8 cellular contexts compared by ENCODE assay signal in the genomic region with DNA sequence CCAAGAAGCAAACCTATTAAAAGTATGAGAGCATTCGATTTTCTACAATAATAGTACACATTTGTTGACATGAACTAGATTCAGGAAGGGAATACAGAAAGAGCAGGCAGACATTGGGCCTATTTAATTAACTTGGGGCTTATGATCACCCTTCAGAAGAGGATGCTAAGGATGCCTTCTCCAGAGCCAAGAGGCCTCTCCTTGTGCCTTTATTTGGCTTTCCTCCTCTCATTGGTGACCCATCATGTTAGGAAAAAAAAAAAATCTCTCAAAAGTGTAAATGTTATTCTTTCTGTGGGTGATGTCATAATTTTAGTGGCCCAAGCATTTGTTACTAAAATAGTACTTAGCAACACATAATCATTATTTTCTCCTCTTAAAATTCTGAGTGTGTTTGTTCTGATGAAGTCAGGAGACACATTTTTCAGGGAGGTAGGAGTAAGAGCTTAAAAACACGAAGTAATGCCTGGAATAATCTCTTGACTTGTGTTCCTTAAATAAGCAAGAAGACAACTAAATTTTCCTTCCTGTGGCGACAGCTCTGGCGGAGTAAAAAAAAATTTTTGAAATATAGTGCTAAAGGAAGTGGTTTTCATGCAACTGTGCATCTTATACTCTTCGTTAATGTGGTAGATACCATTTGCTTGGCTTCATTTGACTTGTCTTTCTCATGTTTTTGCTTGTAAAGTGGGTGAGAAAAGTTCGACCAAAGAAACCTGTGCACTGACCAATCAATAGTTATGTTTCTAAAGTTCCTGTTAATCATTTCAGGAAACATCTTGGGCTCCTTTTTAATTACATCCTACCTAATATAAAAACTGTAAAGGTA. TPM values are rescaled to one million over a fixed set of nuclear protein-coding genes. Genes with fewer than 3 reads are reported as not detected.
DNase-seq lines count a peak whose midpoint lies in the region; ATAC-seq lines count a peak whose summit lies in the region.

No MANE protein-coding gene starts in this region.

- H3K4me3 Mint-ChIP-seq in activated naive CD8-positive, alpha-beta T cell, result peak overlapping the region; percentile 69
- H3K4me3 Mint-ChIP-seq in stimulated activated effector memory CD8-positive, alpha-beta T cell treated with anti-CD3 and anti-CD28 coated beads, Interleukin-12 subunit alpha, Interleukin-12 subunit beta, amount 100 ng/mL, for 72 hours, result peak overlapping the region; percentile 56

- no peaks in the 10 kb centered on the region for H3K9me3 Mint-ChIP-seq in activated naive CD8-positive, alpha-beta T cell (ENCODE audit: low read depth)
- no peaks in the 10 kb centered on the region for H3K9me3 Mint-ChIP-seq in stimulated activated effector memory CD8-positive, alpha-beta T cell treated with anti-CD3 and anti-CD28 coated beads, Interleukin-12 subunit alpha, Interleukin-12 subunit beta, amount 100 ng/mL, for 72 hours

- ATAC-seq in GM19025 (IDR thresholded peaks at IDR 0.05; ENCODE audit: low read depth, unreplicated experiment) (peak; percentile 79), HG03095 (IDR thresholded peaks at IDR 0.05; ENCODE audit: unreplicated experiment) (peak; percentile 58)
- peak; percentile 48 for ATAC-seq in stimulated activated effector memory CD8-positive, alpha-beta T cell treated with anti-CD3 and anti-CD28 coated beads, Interleukin-12 subunit alpha, Interleukin-12 subunit beta, amount 100 ng/mL, for 72 hours

- peaks cover 94% of the 10 kb centered on the region for H3K4me1 Mint-ChIP-seq in activated naive CD8-positive, alpha-beta T cell (ENCODE audit: low read depth)
- peaks cover 84% of the 10 kb centered on the region for H3K4me1 Mint-ChIP-seq in stimulated activated effector memory CD8-positive, alpha-beta T cell treated with anti-CD3 and anti-CD28 coated beads, Interleukin-12 subunit alpha, Interleukin-12 subunit beta, amount 100 ng/mL, for 72 hours

- peaks cover 4% of the 10 kb centered on the region for H3K36me3 Mint-ChIP-seq in activated naive CD8-positive, alpha-beta T cell
- H3K36me3 Mint-ChIP-seq in stimulated activated effector memory CD8-positive, alpha-beta T cell treated with anti-CD3 and anti-CD28 coated beads, Interleukin-12 subunit alpha, Interleukin-12 subunit beta, amount 100 ng/mL, for 72 hours, result peaks cover 16% of the 10 kb centered on the region

- H3K27ac Mint-ChIP-seq in activated naive CD8-positive, alpha-beta T cell, result peak overlapping the region; percentile 94
- H3K27ac Mint-ChIP-seq in stimulated activated effector memory CD8-positive, alpha-beta T cell treated with anti-CD3 and anti-CD28 coated beads, Interleukin-12 subunit alpha, Interleukin-12 subunit beta, amount 100 ng/mL, for 72 hours, result peak overlapping the region; percentile 98

- peak; percentile 34 for DNase-seq in AG20443 (ENCODE audit: low spot score)
- DNase-seq in stimulated activated effector memory CD8-positive, alpha-beta T cell treated with anti-CD3 and anti-CD28 coated beads, Interleukin-12 subunit alpha, Interleukin-12 subunit beta, amount 100 ng/mL, for 72 hours (ENCODE audit: low spot score in 2 of 2), result no peak
- DNase-seq in NCI-H510A treated with DMSO at 0.1 percent for 48 hours (lab: John Stamatoyannopoulos, UW), result no peak
- DNase-seq in effector CD8-positive, alpha-beta T cell (lab: John Stamatoyannopoulos, UW), result no peak
- no peak for DNase-seq in mesenteric fat pad (ENCODE audit: low spot score)

- no peaks in the 10 kb centered on the region for H3K27me3 Mint-ChIP-seq in activated naive CD8-positive, alpha-beta T cell

RNA-seq across cellular contexts. Expression of a gene that starts 11.3 kb away (rescaled TPM):
- 284 TPM for total RNA-seq in mesenteric fat pad
